ENCODE assay signal across 10 cellular contexts in genomic region chr4:158775091-158775651, GRCh38. TPM values are rescaled to one million over a fixed set of nuclear protein-coding genes. Genes with fewer than 3 reads are reported as not detected.
DNase-seq lines count a peak whose midpoint lies in the region; ATAC-seq and TF ChIP-seq lines count a peak whose summit lies in the region.
"Had no signal": no experiment of that assay in that cellular context is flagged by ENCODE, and none has a peak within 500 bp of the region (broad histone marks: within the 10 kb centered on the region; RNA-seq: fewer than 3 reads in every experiment).

No MANE protein-coding gene starts in this region.

- H3K4me1 ChIP-seq in body of pancreas: peaks cover 65% of the 10 kb centered on the region

- H3K27ac ChIP-seq in body of pancreas: peak overlapping the region in 3 of 4 donors; percentile 18 to 61 (median 45)

- H3K4me3 ChIP-seq in body of pancreas (no peak overlapping the region), skeletal muscle cell (ENCODE audit: low read depth, low read length) (no peak overlapping the region)

- DNase-seq in GM03348 (ENCODE audit: low spot score): peak; percentile 70
- DNase-seq in body of pancreas: no peak
- DNase-seq in hepatic stellate cell (ENCODE audit: low spot score): peak; percentile 45
- DNase-seq in skeletal muscle cell (ENCODE audit: low read depth): peak; percentile 49
- DNase-seq in effector CD8-positive, alpha-beta T cell (lab: John Stamatoyannopoulos, UW): no peak
- DNase-seq in Kasumi-1 (lab: John Stamatoyannopoulos, UW): no peak
- DNase-seq in NCI-H82 treated with DMSO at 0.1 percent for 48 hours (lab: John Stamatoyannopoulos, UW; ENCODE audit: unreplicated experiment): no peak
- no peak for DNase-seq in T-helper 9 cell
- DNase-seq: activated gamma-delta T cell, SW 1271 had no signal

- 32 to 58% methylated on average over 1 of the region's 1 CpG for WGBS in body of pancreas, 2 donors

- no peak for TF ChIP-seq CTCF in body of pancreas (IDR thresholded peaks at IDR 0.05)

- intact Hi-C loops in body of pancreas (cut with DNase I): loop anchor here (10.0 kb wide), 1 partner anchor 50 kb away; no protein-coding TSS in a partner anchor

- no peaks in the 10 kb centered on the region for H3K9me3 ChIP-seq in body of pancreas

- no peak for TF ChIP-seq POLR2A in body of pancreas (IDR thresholded peaks at IDR 0.05)

- ATAC-seq in body of pancreas: peak; percentile 54

- H3K27me3 ChIP-seq in body of pancreas: no peaks in the 10 kb centered on the region

- H3K36me3 ChIP-seq in body of pancreas (replicated peaks in 1 of 2; ENCODE audit: insufficient read depth in 1 of 2, low read depth in 2 of 2): no peaks in the 10 kb centered on the region

RNA-seq across cellular contexts. Expression of gene FNIP2, which starts 6.3 kb away (rescaled TPM):
- total RNA-seq in body of pancreas: 10 to 100 TPM; 26.7 to 38.2 TPM

RNA-seq across cellular contexts. Expression of gene PPID, which starts 52.0 kb away (rescaled TPM):
- total RNA-seq in body of pancreas: 10 to 100 TPM; 15.5 to 19.7 TPM

Comparison
In these comparisons a context has a peak if more than half of its experiments do, and no peak if none do; other contexts are left out.
1. DNase-seq: peak in GM03348 (single experiment), hepatic stellate cell (single experiment) and skeletal muscle cell (single experiment); none in body of pancreas (0 of 4), effector CD8-positive, alpha-beta T cell (single experiment), Kasumi-1 (0 of 2), NCI-H82 treated with DMSO at 0.1 percent for 48 hours (single experiment) and T-helper 9 cell (single experiment).